ENCODE assay signal across 12 cellular contexts in the genomic region with DNA sequence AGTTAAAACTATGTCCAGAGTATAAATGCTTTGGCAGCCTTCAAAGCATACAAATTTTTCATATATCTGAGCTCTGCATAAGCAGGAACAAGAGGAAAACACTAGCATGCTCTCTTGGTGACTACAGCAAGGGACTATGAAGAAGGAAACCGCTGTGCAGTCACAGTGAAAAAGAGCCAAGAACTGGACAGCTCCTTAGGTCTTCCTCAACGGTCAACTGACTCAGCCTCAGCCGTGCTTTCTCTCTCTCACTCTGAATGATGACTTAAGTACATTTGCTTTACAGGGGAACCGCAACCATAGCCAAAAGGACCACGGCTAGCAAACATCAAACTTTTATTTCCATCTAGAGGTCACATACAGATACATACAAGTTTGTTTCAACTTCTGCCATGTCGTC.
DNase-seq lines count a peak whose midpoint lies in the region; ATAC-seq, FAIRE-seq and TF ChIP-seq lines count a peak whose summit lies in the region.
"Had no signal": no experiment of that assay in that cellular context is flagged by ENCODE, and none has a peak within 500 bp of the region (broad histone marks: within the 10 kb centered on the region; RNA-seq: fewer than 3 reads in every experiment).

No MANE protein-coding gene starts in this region.

- no peak for TF ChIP-seq EP300 in K562 (IDR thresholded peaks at IDR 0.05; ENCODE audit: low read length)

- H4K20me1 ChIP-seq in K562 (replicated peaks; ENCODE audit: control insufficient read depth, insufficient read depth, low read length): no peaks in the 10 kb centered on the region

- no peak overlapping the region for H3K4me2 ChIP-seq in K562 (ENCODE audit: insufficient read depth, low read length)

- no peaks in the 10 kb centered on the region for H3K79me2 ChIP-seq in K562 (ENCODE audit: control insufficient read depth, insufficient read depth, low read length)

- TF ChIP-seq CTCF in HEK293 (tag by site-specific recombination; IDR thresholded peaks at IDR 0.05): no peak
- no peak for TF ChIP-seq CTCF in K562 (IDR thresholded peaks at IDR 0.05 in 2 of 3, conservative IDR thresholded peaks at IDR 0.05 in 1 of 3; ENCODE audit: insufficient read depth in 2 of 3, low read depth in 1 of 3, low read length in 3 of 3)
- no peak for TF ChIP-seq CTCF in kidney epithelial cell (IDR thresholded peaks at IDR 0.05; ENCODE audit: insufficient read depth, low read length, poor library complexity, severe bottlenecking)
- no peak for TF ChIP-seq CTCF in thyroid gland (IDR thresholded peaks at IDR 0.05)

- H3K36me3 ChIP-seq in HEK293 (ENCODE audit: control insufficient read depth in 2 of 2, insufficient read depth in 1 of 2, low read length in 2 of 2): peaks cover 0 to 5% of the 10 kb centered on the region in 2 experiments; a peak in 2 of 3 replicates
- peaks cover 19% of the 10 kb centered on the region; the same call in 2 of the 3 replicates for H3K36me3 ChIP-seq in K562 (ENCODE audit: control insufficient read depth, insufficient read depth, low read length)
- H3K36me3 ChIP-seq in kidney epithelial cell (ENCODE audit: control insufficient read depth, insufficient read depth, low read length): no peaks in the 10 kb centered on the region
- peaks cover 0 to 5% of the 10 kb centered on the region in 2 donors for H3K36me3 ChIP-seq in thyroid gland
- H3K36me3 ChIP-seq: WERI-Rb-1 had no signal

- H3K27ac ChIP-seq in HEK293 (ENCODE audit: extremely low read depth, low read depth, low read length) (no peak overlapping the region), K562 (ENCODE audit: extremely low read depth, low read depth, low read length) (no peak overlapping the region), thyroid gland (no peak overlapping the region)
- H3K27ac ChIP-seq: SJCRH30, spleen, WERI-Rb-1 had no signal

- intact Hi-C loops in K562 (cut with micrococcal nuclease): no loop called here
- intact Hi-C loops in thyroid gland (cut with DNase I): no loop called here

- in situ Hi-C loops in K562 (cut with MboI): no loop called here

- TF ChIP-seq POLR2A in K562 (conservative IDR thresholded peaks at IDR 0.05): no peak
- no peak for TF ChIP-seq POLR2A in thyroid gland (IDR thresholded peaks at IDR 0.05)

- ATAC-seq in K562 (peak; percentile 37; the same call in 1 of the 3 replicates), GM19351 (IDR thresholded peaks at IDR 0.05; ENCODE audit: unreplicated experiment) (no peak)

- H3K27me3 ChIP-seq in K562 (ENCODE audit: control insufficient read depth in 2 of 2, insufficient read depth in 2 of 2, low read length in 2 of 2): no peaks in the 10 kb centered on the region
- H3K27me3 ChIP-seq in kidney epithelial cell (ENCODE audit: control insufficient read depth, insufficient read depth, low read length): no peaks in the 10 kb centered on the region
- H3K27me3 ChIP-seq in thyroid gland: no peaks in the 10 kb centered on the region
- H3K27me3 ChIP-seq: SJCRH30, spleen had no signal

- H3K9me3 ChIP-seq in HEK293 (ENCODE audit: control insufficient read depth, insufficient read depth, low read depth, low read length) (no peaks in the 10 kb centered on the region), K562 (replicated peaks; ENCODE audit: control insufficient read depth, insufficient read depth, low read depth, low read length) (no peaks in the 10 kb centered on the region), thyroid gland (no peaks in the 10 kb centered on the region)
- H3K9me3 ChIP-seq: SJCRH30, spleen had no signal

- no peak for FAIRE-seq in K562 (lab: Jason Lieb, UNC)

- no TSS peak for BruUV-seq in K562 (replicated peaks; lab: Mats Ljungman, UMichigan)

- TF ChIP-seq RAD21 in K562 (CRISPR knock-in tag; conservative IDR thresholded peaks at IDR 0.05 in 1 of 2, IDR thresholded peaks at IDR 0.05 in 1 of 2): no peak

- no peak overlapping the region for H2AFZ ChIP-seq in K562 (ENCODE audit: low read depth, low read length)

- H3K9ac ChIP-seq in K562 (ENCODE audit: insufficient read depth in 1 of 2, low read depth in 2 of 2, low read length in 2 of 2): no peak overlapping the region

- H3K4me3 ChIP-seq in HEK293 (ENCODE audit: low read depth, low read length): no peak overlapping the region
- no peak overlapping the region for H3K4me3 ChIP-seq in K562
- H3K4me3 ChIP-seq in kidney epithelial cell (ENCODE audit: low read depth, low read length): no peak overlapping the region
- H3K4me3 ChIP-seq in thyroid gland (replicated peaks in 1 of 3): no peak overlapping the region
- H3K4me3 ChIP-seq: SJCRH30, spleen had no signal

- WGBS in K562 (ENCODE audit: insufficient coverage, low coverage, missing lambda C conversion rate): 69% methylated on average over 6 of the region's 6 CpGs
- WGBS in thyroid gland, 2 donors: 39 to 53% methylated on average over 6 of the region's 6 CpGs

- POLR2A ChIA-PET in HEK293 (lab: Yijun Ruan, JAX): no interaction called here
- POLR2A ChIA-PET in K562 (lab: Yijun Ruan, JAX): interaction anchor here (2.4 kb wide), 1 partner anchor 9 kb away, joined by 10 read pairs; no protein-coding TSS in a partner anchor

- CTCF ChIA-PET in HEK293 (lab: Yijun Ruan, JAX): interaction anchor here (2.4 kb wide), 1 partner anchor 111 kb away, joined by 10 read pairs; no protein-coding TSS in a partner anchor
- CTCF ChIA-PET in K562 (lab: Yijun Ruan, JAX; ENCODE audit: low intra/inter-chr PET ratio): no interaction called here

- H3K9me1 ChIP-seq in K562 (ENCODE audit: control insufficient read depth, insufficient read depth, low read length): no peaks in the 10 kb centered on the region

- H3K4me1 ChIP-seq in HEK293 (ENCODE audit: control insufficient read depth, insufficient read depth, low read length): peaks cover 9% of the 10 kb centered on the region; the same call in 1 of the 2 replicates
- no peaks in the 10 kb centered on the region for H3K4me1 ChIP-seq in K562 (replicated peaks in 1 of 2; ENCODE audit: control insufficient read depth in 2 of 2, insufficient read depth in 2 of 2, low read length in 2 of 2)
- H3K4me1 ChIP-seq in thyroid gland: no peaks in the 10 kb centered on the region
- H3K4me1 ChIP-seq: SJCRH30, spleen had no signal

- DNase-seq in K562 (ENCODE audit: extremely low read depth in 1 of 4, low spot score in 3 of 4) (peak in 1 of 4 experiments; percentile 6), kidney epithelial cell (ENCODE audit: low read depth) (peak; percentile 25), thyroid gland (peak; percentile 14 to 23), SKM-1 treated with dmso at 0.1 percent for 144 hours (lab: John Stamatoyannopoulos, UW; ENCODE audit: unreplicated experiment) (no peak), NCI-H1417 treated with DMSO at 0.1 percent for 48 hours (lab: John Stamatoyannopoulos, UW) (no peak)
- DNase-seq: Calu3, NCI-H2107, SJCRH30, spleen, WERI-Rb-1 had no signal

TF ChIP-seq in HEK293, 187 proteins besides CTCF, POLR2A, EP300 and RAD21 (continues in another document):
- peak; percentile 79 for TF ChIP-seq REST (tag by site-specific recombination; IDR thresholded peaks at IDR 0.05)

TF ChIP-seq in K562, 482 proteins besides CTCF, POLR2A, EP300 and RAD21:
- TF ChIP-seq SMARCB1 (IDR thresholded peaks at IDR 0.05; ENCODE audit: insufficient read length, low read depth) (no peak), EHMT2 (IDR thresholded peaks at IDR 0.05) (peak; percentile 74)

Comparison
In these comparisons a context has a peak if more than half of its experiments do, and no peak if none do; other contexts are left out.
1. DNase-seq: peak in kidney epithelial cell (single experiment) and thyroid gland (2 of 2); none in SKM-1 treated with dmso at 0.1 percent for 144 hours (single experiment) and NCI-H1417 treated with DMSO at 0.1 percent for 48 hours (single experiment).
2. Of the 44 proteins assayed by ChIP-seq in both K562 and HEK293: peak only in K562: none; only in HEK293: REST; in both: none; in neither: 43.